ENCODE assay signal across 15 cellular contexts in genomic region chr6:147782302-147782701, GRCh38.
DNase-seq lines count a peak whose midpoint lies in the region; FAIRE-seq lines count a peak whose summit lies in the region.
"Had no signal": no experiment of that assay in that cellular context is flagged by ENCODE, and none has a peak within 500 bp of the region (broad histone marks: within the 10 kb centered on the region; RNA-seq: fewer than 3 reads in every experiment).

No MANE protein-coding gene starts in this region.

- no peaks in the 10 kb centered on the region for H3K4me1 Mint-ChIP-seq in activated T-helper 2 cell treated with anti-CD3 and anti-CD28 coated beads, Interferon-gamma antibody, Interleukin-2, Interleukin-4, amounts not matched to agents 10 μg/mL and 5 μg/mL and 100 μg/mL, durations not matched to agents 14 hours and 24 hours and 36 hours (ENCODE audit: low read depth)

- no peak overlapping the region for H2BK120ac ChIP-seq in neuronal stem cell (ENCODE audit: low read depth, low read length)

- no peaks in the 10 kb centered on the region for H3K36me3 ChIP-seq in neuronal stem cell (replicated peaks in 1 of 2; ENCODE audit: control insufficient read depth in 2 of 2, insufficient read depth in 2 of 2, low read length in 2 of 2)
- H3K36me3 ChIP-seq: gastrocnemius medialis, lower lobe of right lung, thyroid gland had no signal

- H3K4me2 ChIP-seq in neuronal stem cell (ENCODE audit: insufficient read depth, low read length, poor library complexity, severe bottlenecking) = no peak overlapping the region

- H4K8ac ChIP-seq in neuronal stem cell (ENCODE audit: low read depth, low read length) = no peak overlapping the region

- no peak overlapping the region for H4K91ac ChIP-seq in neuronal stem cell (ENCODE audit: low read depth, low read length, poor library complexity)

- no peak overlapping the region for H3K4ac ChIP-seq in neuronal stem cell (ENCODE audit: low read length)

- H3K36me3 Mint-ChIP-seq in activated T-helper 2 cell treated with anti-CD3 and anti-CD28 coated beads, Interferon-gamma antibody, Interleukin-2, Interleukin-4, amounts not matched to agents 10 μg/mL and 5 μg/mL and 100 μg/mL, durations not matched to agents 14 hours and 24 hours and 36 hours (ENCODE audit: low read depth) = no peaks in the 10 kb centered on the region

- WGBS in neuronal stem cell (ENCODE audit: extremely low coverage in 2 of 2, insufficient read length in 2 of 2, insufficient replicate concordance in 1 of 2), 2 donors = no CpG with 5 or more reads among the region's 3 CpGs

- no peak overlapping the region for H3K18ac ChIP-seq in neuronal stem cell (ENCODE audit: low read length)

- H3K4me3 Mint-ChIP-seq in activated T-helper 2 cell treated with anti-CD3 and anti-CD28 coated beads, Interferon-gamma antibody, Interleukin-2, Interleukin-4, amounts not matched to agents 10 μg/mL and 5 μg/mL and 100 μg/mL, durations not matched to agents 14 hours and 24 hours and 36 hours (ENCODE audit: low read depth) = no peak overlapping the region

- no peaks in the 10 kb centered on the region for H3K9me3 Mint-ChIP-seq in activated T-helper 2 cell treated with anti-CD3 and anti-CD28 coated beads, Interferon-gamma antibody, Interleukin-2, Interleukin-4, amounts not matched to agents 10 μg/mL and 5 μg/mL and 100 μg/mL, durations not matched to agents 14 hours and 24 hours and 36 hours

- H3K79me1 ChIP-seq in neuronal stem cell (ENCODE audit: low read depth, low read length) = no peaks in the 10 kb centered on the region

- no peaks in the 10 kb centered on the region for H3K27me3 Mint-ChIP-seq in activated T-helper 2 cell treated with anti-CD3 and anti-CD28 coated beads, Interferon-gamma antibody, Interleukin-2, Interleukin-4, amounts not matched to agents 10 μg/mL and 5 μg/mL and 100 μg/mL, durations not matched to agents 14 hours and 24 hours and 36 hours (ENCODE audit: low read depth)

- H3K27me3 ChIP-seq in neuronal stem cell (ENCODE audit: control insufficient read depth in 3 of 3, insufficient read depth in 3 of 3, low read depth in 1 of 3, low read length in 3 of 3) = peaks cover 0 to 2% (median 0%) of the 10 kb centered on the region in 3 experiments
- H3K27me3 ChIP-seq: gastrocnemius medialis, thyroid gland had no signal

- no peak overlapping the region for H3K23ac ChIP-seq in neuronal stem cell (ENCODE audit: low read depth, low read length, poor library complexity)

- H2AFZ ChIP-seq in neuronal stem cell (ENCODE audit: low read length) = no peak overlapping the region

- H2AK5ac ChIP-seq in neuronal stem cell (ENCODE audit: low read depth, low read length) = no peak overlapping the region

- no peak overlapping the region for H2BK5ac ChIP-seq in neuronal stem cell (ENCODE audit: low read length)

- no peak overlapping the region for H2BK15ac ChIP-seq in neuronal stem cell (ENCODE audit: low read length)

- no peak overlapping the region for H3K27ac Mint-ChIP-seq in activated T-helper 2 cell treated with anti-CD3 and anti-CD28 coated beads, Interferon-gamma antibody, Interleukin-2, Interleukin-4, amounts not matched to agents 10 μg/mL and 5 μg/mL and 100 μg/mL, durations not matched to agents 14 hours and 24 hours and 36 hours

- H3K4me1 ChIP-seq in neuronal stem cell (ENCODE audit: control insufficient read depth in 2 of 2, insufficient read depth in 1 of 2, low read depth in 1 of 2, low read length in 2 of 2) = no peaks in the 10 kb centered on the region
- H3K4me1 ChIP-seq: gastrocnemius medialis, lower lobe of right lung, thyroid gland had no signal

- intact Hi-C loops in activated T-helper 2 cell treated with anti-CD3 and anti-CD28 coated beads, Interferon-gamma antibody, Interleukin-2, Interleukin-4, amounts not matched to agents 10 μg/mL and 5 μg/mL and 100 μg/mL, durations not matched to agents 14 hours and 24 hours and 36 hours (cut with micrococcal nuclease) = no loop called here

- no peak overlapping the region for H3K9ac ChIP-seq in neuronal stem cell (ENCODE audit: low read depth, low read length, poor library complexity)

- DNase-seq in ACHN (peak; percentile 62), HT-29 (ENCODE audit: low spot score) (peak; percentile 13), amniotic epithelial cell (ENCODE audit: low read depth) (peak; percentile 86), neuronal stem cell (ENCODE audit: low spot score) (no peak), GM19239 (ENCODE audit: insufficient read length, low spot score) (no peak)
- no peak for DNase-seq in activated T-helper 2 cell treated with anti-CD3 and anti-CD28 coated beads, Interferon-gamma antibody, Interleukin-2, Interleukin-4, amounts not matched to agents 10 μg/mL and 5 μg/mL and 100 μg/mL, durations not matched to agents 14 hours and 24 hours and 36 hours (ENCODE audit: low spot score)
- no peak for DNase-seq in activated effector memory CD4-positive, alpha-beta T cell treated with Interleukin-2 at 50 U/mL for 16 hours
- DNase-seq: activated CD8-positive, alpha-beta memory T cell treated with anti-CD3 and anti-CD28 coated beads, Interleukin-2, amount 50 U/mL, for 48 hours; aorta; gastrocnemius medialis; lower lobe of right lung; NCI-H187 treated with DMSO at 0.1 percent for 48 hours; thyroid gland had no signal

- H3K9me3 ChIP-seq in neuronal stem cell (replicated peaks in 1 of 2; ENCODE audit: control insufficient read depth in 2 of 2, insufficient read depth in 1 of 2, low read depth in 1 of 2, low read length in 2 of 2) = no peaks in the 10 kb centered on the region
- H3K9me3 ChIP-seq: gastrocnemius medialis, lower lobe of right lung, thyroid gland had no signal

- no peak overlapping the region for H3K14ac ChIP-seq in neuronal stem cell (ENCODE audit: low read length)

- no peak overlapping the region for H3K4me3 ChIP-seq in neuronal stem cell (ENCODE audit: low read length in 2 of 2)
- H3K4me3 ChIP-seq: gastrocnemius medialis, lower lobe of right lung, thyroid gland had no signal

- H2BK12ac ChIP-seq in neuronal stem cell (ENCODE audit: low read length) = no peak overlapping the region

- peak; percentile 96 for FAIRE-seq in islet of Langerhans (lab: Jason Lieb, UNC)
- no peak for FAIRE-seq in GM19239 (lab: Jason Lieb, UNC)
- FAIRE-seq: TTC549 had no signal

- in situ Hi-C loops in ACHN (cut with HindIII; ENCODE audit: low pct_ligation_motif_present, low pct_unique_long_range_greater_than_20kb, low sequenced_read_pairs) = no loop called here

- no peak overlapping the region for H3K27ac ChIP-seq in neuronal stem cell (replicated peaks; ENCODE audit: low read length)
- H3K27ac ChIP-seq: gastrocnemius medialis, lower lobe of right lung, thyroid gland had no signal

Comparison
In these comparisons a context has a peak if more than half of its experiments do, and no peak if none do; other contexts are left out.
1. DNase-seq: peak in ACHN (single experiment), HT-29 (single experiment) and amniotic epithelial cell (single experiment); none in activated T-helper 2 cell treated with anti-CD3 and anti-CD28 coated beads, Interferon-gamma antibody, Interleukin-2, Interleukin-4, amounts not matched to agents 10 μg/mL and 5 μg/mL and 100 μg/mL, durations not matched to agents 14 hours and 24 hours and 36 hours (single experiment), activated effector memory CD4-positive, alpha-beta T cell treated with Interleukin-2 at 50 U/mL for 16 hours (single experiment), neuronal stem cell (single experiment) and GM19239 (single experiment).